ENCODE assay signal across 25 cellular contexts in genomic region chr3:76365284-76365683, GRCh38.
"Had no signal": no experiment of that assay in that cellular context is flagged by ENCODE, and none has a peak within 500 bp of the region (broad histone marks: within the 10 kb centered on the region; RNA-seq: fewer than 3 reads in every experiment).

No MANE protein-coding gene starts in this region.

- H3K27ac ChIP-seq: brain microvascular endothelial cell, cardiac muscle cell had no signal

- H3K27me3 ChIP-seq: brain microvascular endothelial cell, cardiac muscle cell had no signal

- H3K36me3 ChIP-seq: brain microvascular endothelial cell, cardiac muscle cell had no signal

- H3K4me1 Mint-ChIP-seq: activated B cell treated with CpG ODN at 0.5 μM for 24 hours; activated CD4-positive, alpha-beta T cell treated with anti-CD3 and anti-CD28 coated beads, Interleukin-2, amount 10 ng/mL, durations not matched to agents 24 days and 14 days; activated T-helper 17 cell treated with anti-CD3 and anti-CD28 coated beads, Interleukin-2, amount 50 U/mL, for 72 hours; T-helper 17 cell had no signal

- H3K4me3 Mint-ChIP-seq: activated B cell treated with CpG ODN at 0.5 μM for 24 hours; activated CD4-positive, alpha-beta memory T cell treated with anti-CD3 and anti-CD28 coated beads for 36 hours; activated CD4-positive, alpha-beta T cell treated with anti-CD3 and anti-CD28 coated beads, Interleukin-2, amount 10 ng/mL, durations not matched to agents 24 days and 14 days; activated naive CD4-positive, alpha-beta T cell treated with anti-CD3 and anti-CD28 coated beads for 36 hours; activated naive CD8-positive, alpha-beta T cell; activated T-helper 17 cell treated with anti-CD3 and anti-CD28 coated beads, Interleukin-2, amount 50 U/mL, for 72 hours; T-helper 17 cell had no signal

- H3K4me3 ChIP-seq: cardiac muscle cell had no signal

- H3K36me3 Mint-ChIP-seq: activated CD4-positive, alpha-beta memory T cell treated with anti-CD3 and anti-CD28 coated beads for 36 hours; activated naive CD8-positive, alpha-beta T cell had no signal

- DNase-seq: activated B cell treated with CpG ODN at 0.5 μM for 24 hours; activated CD4-positive, alpha-beta memory T cell treated with anti-CD3 and anti-CD28 coated beads for 36 hours; activated CD4-positive, alpha-beta T cell treated with anti-CD3 and anti-CD28 coated beads for 1 hour; activated CD4-positive, alpha-beta T cell treated with anti-CD3 and anti-CD28 coated beads, Interleukin-2, amount 10 ng/mL, durations not matched to agents 24 days and 14 days; activated CD8-positive, alpha-beta memory T cell treated with anti-CD3 and anti-CD28 coated beads for 24 hours; activated gamma-delta T cell; activated naive CD4-positive, alpha-beta T cell treated with anti-CD3 and anti-CD28 coated beads for 36 hours; activated T-cell treated with anti-CD3 and anti-CD28 coated beads for 4 hours; activated T-cell treated with anti-CD3 and anti-CD28 coated beads, Interleukin-2, amount 50 U/mL, for 48 hours; brain microvascular endothelial cell; KG1; NCI-H1092; NCI-H1417 treated with DMSO at 0.1 percent for 48 hours; NCI-H1694; NCI-H2029; NCI-H2107; NCI-H510A treated with DMSO at 0.1 percent for 48 hours; NCI-H69; NK-92 treated with Interleukin-12 subunit alpha and Interleukin-12 subunit beta, amount 100 ng/mL, for 24 hours; SIG-M5; T-helper 17 cell; T-helper 9 cell had no signal

- H3K27ac Mint-ChIP-seq: activated B cell treated with CpG ODN at 0.5 μM for 24 hours; activated CD4-positive, alpha-beta memory T cell treated with anti-CD3 and anti-CD28 coated beads for 36 hours; activated CD4-positive, alpha-beta T cell treated with anti-CD3 and anti-CD28 coated beads, Interleukin-2, amount 10 ng/mL, durations not matched to agents 24 days and 14 days; activated naive CD4-positive, alpha-beta T cell treated with anti-CD3 and anti-CD28 coated beads for 36 hours; activated naive CD8-positive, alpha-beta T cell; activated T-helper 17 cell treated with anti-CD3 and anti-CD28 coated beads, Interleukin-2, amount 50 U/mL, for 72 hours; T-helper 17 cell had no signal

- ATAC-seq: activated T-helper 17 cell treated with anti-CD3 and anti-CD28 coated beads, Interleukin-2, amount 50 U/mL, for 72 hours; T-helper 17 cell had no signal

- H3K27me3 Mint-ChIP-seq: activated B cell treated with CpG ODN at 0.5 μM for 24 hours; activated CD4-positive, alpha-beta memory T cell treated with anti-CD3 and anti-CD28 coated beads for 36 hours; activated CD4-positive, alpha-beta T cell treated with anti-CD3 and anti-CD28 coated beads, Interleukin-2, amount 10 ng/mL, durations not matched to agents 24 days and 14 days; activated naive CD8-positive, alpha-beta T cell; activated T-helper 17 cell treated with anti-CD3 and anti-CD28 coated beads, Interleukin-2, amount 50 U/mL, for 72 hours; T-helper 17 cell had no signal
